ENCODE assay signal across 9 cellular contexts in the genomic region with DNA sequence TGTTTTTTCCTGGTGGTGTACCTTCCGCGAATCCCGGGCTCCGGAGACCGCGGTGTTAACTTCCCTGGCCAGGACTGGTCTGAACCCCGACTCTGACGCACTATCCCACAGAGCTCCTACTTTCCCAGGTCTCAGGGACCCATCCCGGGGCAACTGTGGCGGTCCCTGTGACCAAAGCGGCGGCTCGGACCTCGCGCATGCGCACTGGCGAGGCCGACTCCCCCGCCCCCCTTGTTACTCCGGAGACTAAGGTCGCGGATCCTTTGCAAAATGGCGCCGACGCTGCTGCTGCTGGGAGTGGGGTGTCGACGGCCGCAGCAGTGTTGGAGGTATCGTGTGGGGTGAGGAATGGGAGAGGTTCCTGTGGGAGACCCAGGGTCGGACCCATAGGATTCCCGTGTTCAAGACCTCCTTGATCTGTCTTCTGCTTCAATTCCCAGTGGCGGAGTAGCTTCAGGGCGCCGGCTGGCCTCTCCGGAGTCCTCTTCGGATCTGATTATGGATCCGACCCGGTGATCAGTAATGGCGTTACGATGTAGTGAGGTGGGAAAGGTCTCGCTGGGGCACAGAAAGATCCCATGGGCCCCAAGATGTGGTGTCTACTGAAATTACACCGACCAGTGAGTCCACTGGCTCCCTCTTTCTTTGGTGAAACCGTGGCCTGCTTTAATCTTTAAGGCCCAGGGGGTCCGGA.
DNase-seq lines count a peak whose midpoint lies in the region; ATAC-seq, FAIRE-seq and TF ChIP-seq lines count a peak whose summit lies in the region.
"Had no signal": no experiment of that assay in that cellular context is flagged by ENCODE, and none has a peak within 500 bp of the region (broad histone marks: within the 10 kb centered on the region; RNA-seq: fewer than 3 reads in every experiment).

No MANE protein-coding gene starts in this region.

- FAIRE-seq in GM12892 (lab: Jason Lieb, UNC), result no peak

- peak overlapping the region; percentile 18 to 25 for H3K4me3 ChIP-seq in left lung
- H3K4me3 ChIP-seq in stomach smooth muscle (ENCODE audit: low read length in 2 of 2), result peak overlapping the region; percentile 66 to 73

- H3K9me3 ChIP-seq in left lung (peaks cover 0 to 49% of the 10 kb centered on the region in 2 donors), stomach smooth muscle (ENCODE audit: control insufficient read depth in 2 of 2, low read length in 2 of 2) (peaks cover 0 to 3% of the 10 kb centered on the region in 2 donors)

- H3K27ac ChIP-seq in left lung (no peak overlapping the region), stomach smooth muscle (ENCODE audit: low read length) (no peak overlapping the region)

- H3K9ac ChIP-seq in stomach smooth muscle (ENCODE audit: low read length in 2 of 2), result peak overlapping the region; percentile 55 to 63

- H3K4me1 ChIP-seq in left lung (no peaks in the 10 kb centered on the region), stomach smooth muscle (ENCODE audit: control insufficient read depth, insufficient read depth, low read length) (no peaks in the 10 kb centered on the region)

- H3K36me3 ChIP-seq in left lung, result no peaks in the 10 kb centered on the region
- H3K36me3 ChIP-seq in stomach smooth muscle (ENCODE audit: control insufficient read depth in 2 of 2, insufficient read depth in 2 of 2, low read length in 2 of 2), result no peaks in the 10 kb centered on the region

- intact Hi-C loops in left lung (cut with DNase I), result no loop called here

- ATAC-seq in left lung, result no peak
- no peak for ATAC-seq in HG03521 (IDR thresholded peaks at IDR 0.05; ENCODE audit: unreplicated experiment)
- ATAC-seq in GM18868 (IDR thresholded peaks at IDR 0.05; ENCODE audit: unreplicated experiment), result no peak

- no peak for TF ChIP-seq POLR2A in GM12892 (IDR thresholded peaks at IDR 0.05; ENCODE audit: low read depth, low read length)

- no peaks in the 10 kb centered on the region for H3K27me3 ChIP-seq in left lung
- no peaks in the 10 kb centered on the region for H3K27me3 ChIP-seq in stomach smooth muscle (ENCODE audit: control insufficient read depth in 1 of 2, insufficient read depth in 2 of 2, low read length in 2 of 2)

- DNase-seq in NCI-H2171 (lab: John Stamatoyannopoulos, UW) (peak; percentile 60), cerebellar cortex (ENCODE audit: low spot score) (peak; percentile 22), left lung (no peak), GOT3 (lab: John Stamatoyannopoulos, UW) (no peak), GM12892 (ENCODE audit: insufficient read length) (no peak)
- DNase-seq: NCI-H1436 had no signal

- no peak for TF ChIP-seq CTCF in left lung (IDR thresholded peaks at IDR 0.05)

Comparison
In these comparisons a context has a peak if more than half of its experiments do, and no peak if none do; other contexts are left out.
1. DNase-seq: peak in NCI-H2171 (single experiment) and cerebellar cortex (single experiment); none in left lung (0 of 2), GOT3 (single experiment) and GM12892 (single experiment).